In genomic region chr5:111512026-111512405, GRCh38 we compare ENCODE assay signal across 1 cellular context.
TF ChIP-seq lines count a peak whose summit lies in the region.

No MANE protein-coding gene starts in this region.

TF ChIP-seq in GM12878, 131 proteins besides CTCF, POLR2A, EP300 and RAD21 (continues in another document):
- TF ChIP-seq POLR2AphosphoS2 (IDR thresholded peaks at IDR 0.05; ENCODE audit: low read depth, low read length) (no peak), SMAD1 (IDR thresholded peaks at IDR 0.05; ENCODE audit: low read depth, partially characterized antibody) (peak; percentile 31), PKNOX1 (IDR thresholded peaks at IDR 0.05) (no peak), CHD4 (IDR thresholded peaks at IDR 0.05) (no peak), BCLAF1 (IDR thresholded peaks at IDR 0.05) (no peak), E2F4 (IDR thresholded peaks at IDR 0.05; ENCODE audit: low read depth, low read length) (no peak), ATF3 (IDR thresholded peaks at IDR 0.05; ENCODE audit: borderline replicate concordance, extremely low read depth, low read depth, low read length) (no peak), KAT2A (conservative IDR thresholded peaks at IDR 0.05; ENCODE audit: control insufficient read depth, low read depth, low read length) (no peak), MAX (IDR thresholded peaks at IDR 0.05; ENCODE audit: low read depth, low read length) (no peak), CHD1 (IDR thresholded peaks at IDR 0.05; ENCODE audit: low read depth, low read length) (no peak), ZNF687 (IDR thresholded peaks at IDR 0.05) (peak; percentile 62; the same call in 1 of the 2 replicates), DPF2 (IDR thresholded peaks at IDR 0.05) (peak; percentile 34; the same call in 1 of the 2 replicates), NBN (IDR thresholded peaks at IDR 0.05) (no peak), ASH2L (IDR thresholded peaks at IDR 0.05; ENCODE audit: borderline replicate concordance, low read depth) (no peak; the same call in 1 of the 2 replicates), CEBPB (IDR thresholded peaks at IDR 0.05; ENCODE audit: borderline replicate concordance in 1 of 2, low read depth in 2 of 2, low read length in 2 of 2) (no peak), EZH2 (IDR thresholded peaks at IDR 0.05; ENCODE audit: borderline replicate concordance, control insufficient read depth, low read depth, low read length) (no peak), CREB1 (IDR thresholded peaks at IDR 0.05; ENCODE audit: low read depth) (no peak), RELA (IDR thresholded peaks at IDR 0.05; ENCODE audit: borderline replicate concordance, partially characterized antibody) (no peak), RB1 (IDR thresholded peaks at IDR 0.05; ENCODE audit: borderline replicate concordance) (peak; percentile 43; the same call in 1 of the 2 replicates), E2F8 (IDR thresholded peaks at IDR 0.05; ENCODE audit: low read depth, partially characterized antibody) (no peak), E4F1 (IDR thresholded peaks at IDR 0.05; ENCODE audit: borderline replicate concordance, partially characterized antibody) (no peak), KDM1A (IDR thresholded peaks at IDR 0.05; ENCODE audit: borderline replicate concordance) (no peak), LARP7 (IDR thresholded peaks at IDR 0.05) (peak; percentile 87), FOS (IDR thresholded peaks at IDR 0.05; ENCODE audit: borderline replicate concordance, extremely low read depth, insufficient read length) (no peak), CUX1 (IDR thresholded peaks at IDR 0.05; ENCODE audit: insufficient replicate concordance, low read depth, low read length) (no peak), MTA3 (IDR thresholded peaks at IDR 0.05; ENCODE audit: borderline replicate concordance, low read length) (no peak), HDAC6 (IDR thresholded peaks at IDR 0.05; ENCODE audit: unreplicated experiment) (no peak), BMI1 (IDR thresholded peaks at IDR 0.05; ENCODE audit: borderline replicate concordance) (no peak), NKRF (conservative IDR thresholded peaks at IDR 0.05) (peak; percentile 62), GATAD2B (conservative IDR thresholded peaks at IDR 0.05; ENCODE audit: low read depth) (peak; percentile 47; the same call in 1 of the 2 replicates), MTA2 (IDR thresholded peaks at IDR 0.05; ENCODE audit: low read depth) (no peak)
